ENCODE assay signal across 24 cellular contexts in the genomic region with DNA sequence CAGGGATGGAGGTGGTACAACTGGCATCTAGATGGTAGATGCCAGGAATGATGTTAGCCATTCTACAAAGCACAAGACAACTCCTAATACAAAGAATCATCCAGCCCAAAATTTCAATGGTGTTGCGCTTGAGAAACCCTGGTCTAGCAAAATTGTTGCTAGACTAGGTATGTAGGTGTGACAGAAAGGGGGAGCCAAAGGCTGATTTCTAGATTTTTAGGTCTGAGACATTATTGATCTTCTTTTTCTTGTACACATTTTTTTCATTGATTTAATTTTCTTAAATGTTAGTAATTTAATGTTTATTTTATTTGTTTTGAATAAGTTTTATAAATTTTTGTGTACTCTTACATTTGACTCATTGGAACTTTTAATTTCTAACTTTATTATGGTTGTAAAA.
DNase-seq lines count a peak whose midpoint lies in the region; ATAC-seq, FAIRE-seq and TF ChIP-seq lines count a peak whose summit lies in the region.
"Had no signal": no experiment of that assay in that cellular context is flagged by ENCODE, and none has a peak within 500 bp of the region (broad histone marks: within the 10 kb centered on the region; RNA-seq: fewer than 3 reads in every experiment).

No MANE protein-coding gene starts in this region.

- no peaks in the 10 kb centered on the region for H3K27me3 ChIP-seq in H9 (ENCODE audit: insufficient read depth, low read length)

- H3K4me1 ChIP-seq in H9 (ENCODE audit: insufficient read depth, low read length) (no peaks in the 10 kb centered on the region), kidney (ENCODE audit: control insufficient read depth in 1 of 2, insufficient read depth in 1 of 2, low read depth in 1 of 2, low read length in 2 of 2) (no peaks in the 10 kb centered on the region)

- no peak overlapping the region for H4K8ac ChIP-seq in H9 (replicated peaks; ENCODE audit: insufficient read length, low read depth, low read length)

- H3K9me3 ChIP-seq in H9 (ENCODE audit: control insufficient read depth, low read depth, low read length) (no peaks in the 10 kb centered on the region), kidney (ENCODE audit: control insufficient read depth in 1 of 2, low read length in 2 of 2) (peaks cover 0 to 2% of the 10 kb centered on the region in 2 donors)

- no peaks in the 10 kb centered on the region for H3K27me3 Mint-ChIP-seq in H9 (ENCODE audit: low read depth)
- no peaks in the 10 kb centered on the region for H3K27me3 Mint-ChIP-seq in WTC11 (ENCODE audit: low read depth)
- H3K27me3 Mint-ChIP-seq: CD4-positive, alpha-beta memory T cell; T-cell had no signal

- H2BK15ac ChIP-seq in H9 (ENCODE audit: low read depth, low read length): no peak overlapping the region

- H3K4ac ChIP-seq in H9 (ENCODE audit: low read depth, low read length): no peak overlapping the region

- H4K20me1 ChIP-seq in H9 (ENCODE audit: control insufficient read depth, insufficient read depth, insufficient read length): no peaks in the 10 kb centered on the region

- no peaks in the 10 kb centered on the region for H3K79me2 ChIP-seq in H9 (ENCODE audit: insufficient read depth, low read length)

- H3K14ac ChIP-seq in H9 (ENCODE audit: insufficient read depth, low read length): no peak overlapping the region

- no peak overlapping the region for H4K91ac ChIP-seq in H9 (ENCODE audit: insufficient read length, low read depth, low read length)

- no peak overlapping the region for H2BK5ac ChIP-seq in H9 (ENCODE audit: insufficient read length, low read length)

- no peak overlapping the region for H2BK12ac ChIP-seq in H9 (ENCODE audit: insufficient read length, low read depth, low read length)

- no peak overlapping the region for H2BK120ac ChIP-seq in H9 (ENCODE audit: low read depth, low read length, poor library complexity, severe bottlenecking)

- no peak for DNase-seq in H9
- DNase-seq in WTC11 (ENCODE audit: low spot score): no peak
- no peak for DNase-seq in kidney
- DNase-seq in GM03348 (ENCODE audit: low spot score): no peak
- DNase-seq in activated CD4-positive, CD25-positive, alpha-beta regulatory T cell (lab: John Stamatoyannopoulos, UW): no peak
- DNase-seq: CD4-positive, alpha-beta memory T cell; DMS53; EL; GOT3; MM.1S; NCI-H1092 treated with DMSO at 0.1 percent for 48 hours; NCI-H146; NCI-H2029 treated with DMSO at 0.1 percent for 48 hours; NCI-H2171 treated with DMSO at 0.1 percent for 48 hours; NCI-H446 treated with DMSO at 0.1 percent for 48 hours; NCI-H69; NK-92 treated with Interleukin-12 subunit alpha and Interleukin-12 subunit beta, amount 100 ng/mL, for 24 hours; RPMI8226; SIG-M5; T-cell had no signal

- CTCF ChIA-PET in WTC11 (lab: Charles Lee): no interaction called here

- H3K27ac Mint-ChIP-seq in H9: no peak overlapping the region
- H3K27ac Mint-ChIP-seq in WTC11: no peak overlapping the region
- H3K27ac Mint-ChIP-seq: CD4-positive, alpha-beta memory T cell; T-cell had no signal

- no peaks in the 10 kb centered on the region for H3K4me1 Mint-ChIP-seq in H9
- H3K4me1 Mint-ChIP-seq in WTC11: no peaks in the 10 kb centered on the region; the same call in 1 of the 2 replicates
- H3K4me1 Mint-ChIP-seq: CD4-positive, alpha-beta memory T cell; T-cell had no signal

- no peak overlapping the region for H2BK20ac ChIP-seq in H9 (ENCODE audit: low read depth, low read length, poor library complexity, severe bottlenecking)

- H2AK5ac ChIP-seq in H9 (ENCODE audit: insufficient read length, low read length): no peak overlapping the region

- H3K4me3 Mint-ChIP-seq in H9: no peak overlapping the region
- no peak overlapping the region for H3K4me3 Mint-ChIP-seq in WTC11
- H3K4me3 Mint-ChIP-seq: CD4-positive, alpha-beta memory T cell; T-cell had no signal

- H2AFZ ChIP-seq in H9 (ENCODE audit: low read length): no peak overlapping the region

- FAIRE-seq in A204.1 (lab: Jason Lieb, UNC) (peak; percentile 78), kidney (lab: Jason Lieb, UNC) (peak; percentile 61)
- FAIRE-seq: HTR-8/SVneo had no signal

- H3T11ph ChIP-seq in H9 (ENCODE audit: low read length): no peak overlapping the region

- POLR2A ChIA-PET in WTC11 (lab: Charles Lee): no interaction called here

- peak; percentile 52; the same call in 2 of the 3 replicates for TF ChIP-seq CTCF in H9 (conservative IDR thresholded peaks at IDR 0.05)
- no peak for TF ChIP-seq CTCF in WTC11 (IDR thresholded peaks at IDR 0.05)
- TF ChIP-seq CTCF in kidney (IDR thresholded peaks at IDR 0.05; ENCODE audit: borderline replicate concordance, extremely low read depth, insufficient read depth): no peak

- ATAC-seq in WTC11 (peak; percentile 26; the same call in 1 of the 2 replicates), HG03280 (IDR thresholded peaks at IDR 0.05; ENCODE audit: unreplicated experiment) (no peak)
- ATAC-seq: SK-N-SH treated with all-trans-retinoic acid at 6 μM for 48 hours, T-cell had no signal

- H3K36me3 ChIP-seq in kidney (ENCODE audit: control insufficient read depth in 1 of 2, insufficient read depth in 2 of 2, low read length in 2 of 2): no peaks in the 10 kb centered on the region

- no peak overlapping the region for H3K56ac ChIP-seq in H9 (ENCODE audit: insufficient read length, low read depth, low read length)

- H3K36me3 Mint-ChIP-seq in H9 (ENCODE audit: insufficient read depth in 1 of 3, low read depth in 3 of 3) (peaks cover 0 to 11% (median 0%) of the 10 kb centered on the region in 3 experiments; a peak in 1 of 7 replicates), WTC11 (peaks cover 3% of the 10 kb centered on the region; the same call in 1 of the 2 replicates)

- no CpG with 5 or more reads among the region's 1 CpG for WGBS in H9 (ENCODE audit: extremely low coverage, insufficient read length, low lambda C conversion rate)

- H3K9ac ChIP-seq in H9 (ENCODE audit: extremely low read depth, insufficient read length, low read length) (no peak overlapping the region), kidney (ENCODE audit: low read length in 2 of 2) (no peak overlapping the region)

- no peaks in the 10 kb centered on the region for H3K23me2 ChIP-seq in H9 (ENCODE audit: insufficient read length, low read depth, low read length, poor library complexity, severe bottlenecking)

- H3K23ac ChIP-seq in H9 (ENCODE audit: insufficient read length, low read depth, low read length): no peak overlapping the region

- H3K4me2 ChIP-seq in H9 (ENCODE audit: insufficient read depth, insufficient read length, low read length): no peak overlapping the region

- H3K79me1 ChIP-seq in H9 (ENCODE audit: insufficient read depth, low read depth, low read length, poor library complexity, severe bottlenecking): no peaks in the 10 kb centered on the region

- intact Hi-C loops in kidney (cut with DNase I): no loop called here

- no peak overlapping the region for H4K5ac ChIP-seq in H9 (ENCODE audit: insufficient read length, low read depth, low read length)

- H3K27ac ChIP-seq in H9 (ENCODE audit: insufficient read length, low read depth, low read length) (no peak overlapping the region), kidney (ENCODE audit: low read depth in 2 of 2, low read length in 2 of 2) (no peak overlapping the region)

- H3K9me3 Mint-ChIP-seq in H9 (peaks cover 5 to 13% of the 10 kb centered on the region in 2 experiments; a peak in 4 of 5 replicates), WTC11 (peaks cover 12% of the 10 kb centered on the region)

- H3K4me3 ChIP-seq in kidney (ENCODE audit: low read length in 2 of 2): no peak overlapping the region

- H3K18ac ChIP-seq in H9 (ENCODE audit: insufficient read length, low read depth, low read length): no peak overlapping the region

TF ChIP-seq in WTC11, 78 proteins besides CTCF, POLR2A, EP300 and RAD21 (continues in another document):
- TF ChIP-seq SP1 (CRISPR knock-in tag; conservative IDR thresholded peaks at IDR 0.05) (no peak), NFATC4 (CRISPR knock-in tag; IDR thresholded peaks at IDR 0.05) (no peak), JUN (CRISPR knock-in tag; IDR thresholded peaks at IDR 0.05) (no peak), NFE2L1 (CRISPR knock-in tag; IDR thresholded peaks at IDR 0.05) (no peak), ZNF396 (CRISPR knock-in tag; IDR thresholded peaks at IDR 0.05; ENCODE audit: borderline replicate concordance) (no peak), ELF4 (CRISPR knock-in tag; IDR thresholded peaks at IDR 0.05; ENCODE audit: low read depth) (no peak), KAT7 (CRISPR knock-in tag; IDR thresholded peaks at IDR 0.05; ENCODE audit: borderline replicate concordance) (no peak)
- TF ChIP-seq, protein P1, sequence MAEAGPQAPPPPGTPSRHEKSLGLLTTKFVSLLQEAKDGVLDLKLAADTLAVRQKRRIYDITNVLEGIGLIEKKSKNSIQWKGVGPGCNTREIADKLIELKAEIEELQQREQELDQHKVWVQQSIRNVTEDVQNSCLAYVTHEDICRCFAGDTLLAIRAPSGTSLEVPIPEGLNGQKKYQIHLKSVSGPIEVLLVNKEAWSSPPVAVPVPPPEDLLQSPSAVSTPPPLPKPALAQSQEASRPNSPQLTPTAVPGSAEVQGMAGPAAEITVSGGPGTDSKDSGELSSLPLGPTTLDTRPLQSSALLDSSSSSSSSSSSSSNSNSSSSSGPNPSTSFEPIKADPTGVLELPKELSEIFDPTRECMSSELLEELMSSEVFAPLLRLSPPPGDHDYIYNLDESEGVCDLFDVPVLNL (CRISPR knock-in tag; IDR thresholded peaks at IDR 0.05; ENCODE audit: borderline replicate concordance, low read depth): no peak
- TF ChIP-seq, protein P2, sequence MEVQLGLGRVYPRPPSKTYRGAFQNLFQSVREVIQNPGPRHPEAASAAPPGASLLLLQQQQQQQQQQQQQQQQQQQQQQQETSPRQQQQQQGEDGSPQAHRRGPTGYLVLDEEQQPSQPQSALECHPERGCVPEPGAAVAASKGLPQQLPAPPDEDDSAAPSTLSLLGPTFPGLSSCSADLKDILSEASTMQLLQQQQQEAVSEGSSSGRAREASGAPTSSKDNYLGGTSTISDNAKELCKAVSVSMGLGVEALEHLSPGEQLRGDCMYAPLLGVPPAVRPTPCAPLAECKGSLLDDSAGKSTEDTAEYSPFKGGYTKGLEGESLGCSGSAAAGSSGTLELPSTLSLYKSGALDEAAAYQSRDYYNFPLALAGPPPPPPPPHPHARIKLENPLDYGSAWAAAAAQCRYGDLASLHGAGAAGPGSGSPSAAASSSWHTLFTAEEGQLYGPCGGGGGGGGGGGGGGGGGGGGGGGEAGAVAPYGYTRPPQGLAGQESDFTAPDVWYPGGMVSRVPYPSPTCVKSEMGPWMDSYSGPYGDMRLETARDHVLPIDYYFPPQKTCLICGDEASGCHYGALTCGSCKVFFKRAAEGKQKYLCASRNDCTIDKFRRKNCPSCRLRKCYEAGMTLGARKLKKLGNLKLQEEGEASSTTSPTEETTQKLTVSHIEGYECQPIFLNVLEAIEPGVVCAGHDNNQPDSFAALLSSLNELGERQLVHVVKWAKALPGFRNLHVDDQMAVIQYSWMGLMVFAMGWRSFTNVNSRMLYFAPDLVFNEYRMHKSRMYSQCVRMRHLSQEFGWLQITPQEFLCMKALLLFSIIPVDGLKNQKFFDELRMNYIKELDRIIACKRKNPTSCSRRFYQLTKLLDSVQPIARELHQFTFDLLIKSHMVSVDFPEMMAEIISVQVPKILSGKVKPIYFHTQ (CRISPR knock-in tag; IDR thresholded peaks at IDR 0.05): no peak
